Comparison of ENCODE assay signal across 9 cellular contexts in genomic region chr3:193157051-193157450, GRCh38.
"Had no signal": no experiment of that assay in that cellular context is flagged by ENCODE, and none has a peak within 500 bp of the region (broad histone marks: within the 10 kb centered on the region; RNA-seq: fewer than 3 reads in every experiment).

No MANE protein-coding gene starts in this region.

- H3K4me3 ChIP-seq: GM23338, HAP-1 had no signal

- ATAC-seq: GM23338, HCT116, HepG2 had no signal

- H3K27ac ChIP-seq: HL-60, KMS-11 had no signal

- H3K36me3 ChIP-seq: HAP-1 had no signal

- H3K9ac ChIP-seq: KMS-11 had no signal

- DNase-seq: H7, HFFc6, KBM-7 had no signal

- H3K4me1 ChIP-seq: HAP-1 had no signal
